ENCODE assay signal across 20 cellular contexts in genomic region chr7:110156511-110156910, GRCh38.
DNase-seq lines count a peak whose midpoint lies in the region; TF ChIP-seq lines count a peak whose summit lies in the region.
"Had no signal": no experiment of that assay in that cellular context is flagged by ENCODE, and none has a peak within 500 bp of the region (broad histone marks: within the 10 kb centered on the region; RNA-seq: fewer than 3 reads in every experiment).

No MANE protein-coding gene starts in this region.

- H4K20me1 ChIP-seq in neural cell (ENCODE audit: insufficient read depth): no peaks in the 10 kb centered on the region
- H4K20me1 ChIP-seq: BLaER1 had no signal

- TF ChIP-seq CTCF in VCaP (conservative IDR thresholded peaks at IDR 0.05) (no peak), neural cell (IDR thresholded peaks at IDR 0.05; ENCODE audit: poor library complexity, severe bottlenecking) (no peak)

- no peaks in the 10 kb centered on the region for H3F3A ChIP-seq in neural cell (ENCODE audit: insufficient read depth, low read length, poor library complexity, severe bottlenecking)

- H3K79me2 ChIP-seq in neural cell (replicated peaks; ENCODE audit: insufficient read depth, low read length): no peaks in the 10 kb centered on the region

- no peaks in the 10 kb centered on the region for H3K9me3 ChIP-seq in neural cell (ENCODE audit: low read length)
- H3K9me3 ChIP-seq: BLaER1, Caco-2 had no signal

- peak overlapping the region; percentile 72; the same call in 1 of the 2 replicates for H3K27ac ChIP-seq in VCaP
- H3K27ac ChIP-seq in neural cell (ENCODE audit: low read length): no peak overlapping the region
- H3K27ac ChIP-seq: 22Rv1, BLaER1 had no signal

- peak; percentile 36 for DNase-seq in NCI-H2171 treated with DMSO at 0.1 percent for 48 hours (lab: John Stamatoyannopoulos, UW)
- no peak for DNase-seq in NCI-H2171 (lab: John Stamatoyannopoulos, UW)
- no peak for DNase-seq in KG1 (lab: John Stamatoyannopoulos, UW)
- no peak for DNase-seq in DMS53 treated with DMSO at 0.1 percent for 48 hours (lab: John Stamatoyannopoulos, UW; ENCODE audit: unreplicated experiment)
- no peak for DNase-seq in dedifferentiated amniotic fluid mesenchymal stem cell (ENCODE audit: extremely low spot score)
- no peak for DNase-seq in NCI-H1092 (lab: John Stamatoyannopoulos, UW)
- DNase-seq: Caco-2; CD4-positive, CD25-positive, alpha-beta regulatory T cell; CD8-positive, alpha-beta T cell; DMS153; DMS79; EL; GDM1; GOT3; HCEC 1CT had no signal

- H2AFZ ChIP-seq in neural cell (ENCODE audit: low read depth, low read length): no peak overlapping the region

- peak; percentile 81 for TF ChIP-seq EP300 in neural cell (conservative IDR thresholded peaks at IDR 0.05; ENCODE audit: poor library complexity, severe bottlenecking)

- H3K9me2 ChIP-seq in neural cell (ENCODE audit: insufficient read depth, low read length): no peaks in the 10 kb centered on the region

- H3K4me3 ChIP-seq in neural cell (ENCODE audit: low read length): no peak overlapping the region
- H3K4me3 ChIP-seq: BLaER1, GM12878 had no signal

- no peak overlapping the region for H3K4me2 ChIP-seq in neural cell (ENCODE audit: low read length)
- H3K4me2 ChIP-seq: BLaER1 had no signal

- no peaks in the 10 kb centered on the region for H3K36me3 ChIP-seq in neural cell (ENCODE audit: insufficient read depth, low read length)
- H3K36me3 ChIP-seq: BLaER1 had no signal

- H3K27me3 ChIP-seq in neural cell (ENCODE audit: insufficient read depth, low read depth, low read length): no peaks in the 10 kb centered on the region
- H3K27me3 ChIP-seq: BLaER1 had no signal

- no peak overlapping the region for H3K9ac ChIP-seq in neural cell (ENCODE audit: low read length)
- H3K9ac ChIP-seq: BLaER1 had no signal

- TF ChIP-seq RAD21 in neural cell (conservative IDR thresholded peaks at IDR 0.05): no peak

TF ChIP-seq in neural cell, 6 proteins besides CTCF, POLR2A, EP300 and RAD21:
- peak; percentile 30 for TF ChIP-seq REST (IDR thresholded peaks at IDR 0.05; ENCODE audit: borderline replicate concordance)
- TF ChIP-seq POLR2AphosphoS5 (IDR thresholded peaks at IDR 0.05): peak; percentile 64
- no peak for TF ChIP-seq EZH2 (IDR thresholded peaks at IDR 0.05; ENCODE audit: borderline replicate concordance, insufficient read depth, low read length, poor library complexity, severe bottlenecking)
